ENCODE assay signal across 8 cellular contexts in the genomic region with DNA sequence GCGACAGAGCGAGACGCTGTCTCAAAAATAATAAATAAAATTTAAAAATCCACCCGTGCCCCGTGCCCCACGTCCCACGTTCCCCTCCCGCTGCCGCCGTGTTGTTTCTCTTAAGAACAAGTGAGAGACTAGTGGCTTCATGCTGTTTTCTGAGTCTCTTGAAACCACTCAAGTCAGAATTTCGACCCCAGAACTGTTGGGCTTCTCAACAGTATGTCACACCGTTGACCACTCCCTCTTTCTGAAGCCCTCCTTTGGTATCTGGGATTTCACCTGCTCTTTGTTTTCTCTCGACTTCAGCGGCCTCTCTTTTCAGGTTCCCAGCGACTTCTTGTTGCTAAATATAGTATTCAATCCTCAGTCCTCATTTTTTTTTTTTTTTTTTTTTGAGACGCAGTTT. TPM values are rescaled to one million over a fixed set of nuclear protein-coding genes. Genes with fewer than 3 reads are reported as not detected.
DNase-seq lines count a peak whose midpoint lies in the region; ATAC-seq and TF ChIP-seq lines count a peak whose summit lies in the region.

No MANE protein-coding gene starts in this region.

- H3K9me3 ChIP-seq in NT2/D1 (ENCODE audit: insufficient read depth, low read length) (no peaks in the 10 kb centered on the region), ovary (no peaks in the 10 kb centered on the region)

- peaks cover 14% of the 10 kb centered on the region for H3K4me1 Mint-ChIP-seq in Calu3 (ENCODE audit: low read depth, unreplicated experiment)
- peaks cover 11% of the 10 kb centered on the region for H3K4me1 Mint-ChIP-seq in endothelial cell (ENCODE audit: unreplicated experiment)

- no peak for TF ChIP-seq EP300 in ovary (IDR thresholded peaks at IDR 0.05)

- H3K4me3 ChIP-seq in NT2/D1 (ENCODE audit: insufficient read length, low read depth) (peak overlapping the region; percentile 94), ovary (peak overlapping the region; percentile 81)

- TF ChIP-seq POLR2A in ovary (IDR thresholded peaks at IDR 0.05), result no peak

- 39 to 42% (median 41%) methylated on average over 16 of the region's 16 CpGs for WGBS in ovary, 3 donors

- H3K4me3 Mint-ChIP-seq in Calu3 (ENCODE audit: low read depth, unreplicated experiment) (peak overlapping the region; percentile 92), endothelial cell (ENCODE audit: unreplicated experiment) (peak overlapping the region; percentile 99)

- CTCF ChIA-PET in Calu3 (lab: Charles Lee), result interaction anchor here (0.7 to 1.2 kb wide), 2 partner anchors 17 to 20 kb away, joined by 3 to 7 read pairs; no protein-coding TSS in a partner anchor

- H3K36me3 Mint-ChIP-seq in Calu3 (ENCODE audit: insufficient read depth, unreplicated experiment), result peaks cover 43% of the 10 kb centered on the region
- H3K36me3 Mint-ChIP-seq in endothelial cell (ENCODE audit: low read depth, unreplicated experiment), result peaks cover 7% of the 10 kb centered on the region

- H3K27me3 ChIP-seq in NT2/D1 (ENCODE audit: insufficient read depth, insufficient read length) (no peaks in the 10 kb centered on the region), ovary (no peaks in the 10 kb centered on the region)

- DNase-seq in Calu3 (no peak), NT2/D1 (ENCODE audit: low read depth, low spot score) (no peak), endothelial cell (ENCODE audit: low spot score) (no peak), ovary (no peak), NCI-H2107 treated with DMSO at 0.1 percent for 48 hours (lab: John Stamatoyannopoulos, UW; ENCODE audit: unreplicated experiment) (no peak), NOMO-1 treated with dmso at 0.1 percent for 144 hours (lab: John Stamatoyannopoulos, UW; ENCODE audit: unreplicated experiment) (no peak)
- DNase-seq in effector CD4-positive, alpha-beta T cell, result no peak

- intact Hi-C loops in Calu3 (cut with micrococcal nuclease; ENCODE audit: unreplicated experiment), result no loop called here
- intact Hi-C loops in ovary (cut with DNase I), result loop anchor here in 1 of 4 donors (10.0 kb wide), 1 partner anchor 62 kb away; no protein-coding TSS in a partner anchor

- TF ChIP-seq CTCF in Calu3 (IDR thresholded peaks at IDR 0.05; ENCODE audit: unreplicated experiment) (no peak), endothelial cell (IDR thresholded peaks at IDR 0.05; ENCODE audit: unreplicated experiment) (no peak), ovary (IDR thresholded peaks at IDR 0.05) (no peak)

- BruUV-seq in Calu3 (replicated peaks; lab: Mats Ljungman, UMichigan), result no TSS peak

- no peaks in the 10 kb centered on the region for H3K9me3 Mint-ChIP-seq in Calu3 (ENCODE audit: low read depth, unreplicated experiment)
- no peaks in the 10 kb centered on the region for H3K9me3 Mint-ChIP-seq in endothelial cell (ENCODE audit: unreplicated experiment)

- H3K9ac ChIP-seq in NT2/D1 (ENCODE audit: insufficient read length, low read depth), result no peak overlapping the region

- no peak for ATAC-seq in HG03039 (IDR thresholded peaks at IDR 0.05; ENCODE audit: unreplicated experiment)

- peak overlapping the region; percentile 94 for H3K27ac Mint-ChIP-seq in Calu3 (ENCODE audit: unreplicated experiment)
- peak overlapping the region; percentile 83 for H3K27ac Mint-ChIP-seq in endothelial cell (ENCODE audit: unreplicated experiment)

- H3K27ac ChIP-seq in ovary, result peak overlapping the region; percentile 38 to 86

- H3K36me3 ChIP-seq in NT2/D1 (ENCODE audit: insufficient read depth, insufficient read length, low read length) (peaks cover 24% of the 10 kb centered on the region), ovary (no peaks in the 10 kb centered on the region)

- H3K27me3 Mint-ChIP-seq in Calu3 (ENCODE audit: unreplicated experiment) (no peaks in the 10 kb centered on the region), endothelial cell (ENCODE audit: unreplicated experiment) (peaks cover 15% of the 10 kb centered on the region)

- no peaks in the 10 kb centered on the region for H3K4me1 ChIP-seq in NT2/D1 (ENCODE audit: insufficient read depth, insufficient read length)
- H3K4me1 ChIP-seq in ovary (ENCODE audit: insufficient read depth), result no peaks in the 10 kb centered on the region

RNA-seq across cellular contexts. Expression of a gene that starts 1.0 kb away (rescaled TPM):
- 46.9 and 50.5 TPM in 2 replicates for total RNA-seq in Calu3 (2022)
- 31.9 TPM for total RNA-seq in endothelial cell (ENCODE audit: unreplicated experiment)
- total RNA-seq in ovary, result 10 to 100 TPM; 13.6 to 35.3 (median 22.5) TPM
- polyA plus RNA-seq in ovary, result 10 to 100 TPM; 15.5 to 22.0 TPM

RNA-seq across cellular contexts. Expression of a gene that starts 24.7 kb away (rescaled TPM):
- total RNA-seq in Calu3 (2022), result 87.0 and 88.2 TPM in 2 replicates
- total RNA-seq in endothelial cell (ENCODE audit: unreplicated experiment), result 32.4 TPM
- 10 to 100 TPM; 10.2 to 30.4 (median 17.0) TPM for total RNA-seq in ovary
- 10 to 100 TPM in 1 of 2 donors, 1 to 10 TPM in 1; 2.1 to 15.9 TPM for polyA plus RNA-seq in ovary

RNA-seq across cellular contexts. Expression of a gene that starts 34.2 kb away (rescaled TPM):
- total RNA-seq in Calu3 (2022), result 0.17 TPM in 1 of 2 replicates, not detected in the other
- 0.36 TPM for total RNA-seq in endothelial cell (ENCODE audit: unreplicated experiment)
- total RNA-seq in ovary, result under 1 TPM; 0.46 to 0.88 (median 0.66) TPM
- polyA plus RNA-seq in ovary, result under 1 TPM in 1 of 2 donors, not detected in 1; 0.85 TPM

RNA-seq across cellular contexts. Expression of a gene that starts 37.0 kb away (rescaled TPM):
- total RNA-seq in Calu3 (2022) (57.9 and 64.2 TPM in 2 replicates), endothelial cell (ENCODE audit: unreplicated experiment) (11.2 TPM), ovary (10 to 100 TPM; 11.4 to 45.1 (median 17.0) TPM)
- polyA plus RNA-seq in ovary, result 10 to 100 TPM in 1 of 2 donors, 1 to 10 TPM in 1; 1.8 to 19.4 TPM
